Comparison of ENCODE assay signal across 26 cellular contexts in genomic region chr12:121602766-121603165, GRCh38. TPM values are rescaled to one million over a fixed set of nuclear protein-coding genes. Genes with fewer than 3 reads are reported as not detected.
A peak's percentile ranks its signal among the peaks of the same experiment; 100 is the strongest.
DNase-seq lines count a peak whose midpoint lies in the region; ATAC-seq, FAIRE-seq and TF ChIP-seq lines count a peak whose summit lies in the region.
"Had no signal": no experiment of that assay in that cellular context is flagged by ENCODE, and none has a peak within 500 bp of the region (broad histone marks: within the 10 kb centered on the region; RNA-seq: fewer than 3 reads in every experiment).

No MANE protein-coding gene starts in this region.

- no peak overlapping the region for H3K27ac Mint-ChIP-seq in T-helper 17 cell
- H3K27ac Mint-ChIP-seq: CD4-positive, CD25-positive, alpha-beta regulatory T cell had no signal

- no peaks in the 10 kb centered on the region for H3K79me2 ChIP-seq in PC-3 (ENCODE audit: low read length)

- no peaks in the 10 kb centered on the region for H3K27me3 Mint-ChIP-seq in T-helper 17 cell
- H3K27me3 Mint-ChIP-seq: CD4-positive, alpha-beta memory T cell; CD4-positive, CD25-positive, alpha-beta regulatory T cell; CD8-positive, alpha-beta memory T cell had no signal

- no TSS peak for BruUV-seq in PC-3 (replicated peaks; lab: Mats Ljungman, UMichigan)

- CTCF ChIA-PET in PC-3 (lab: Charles Lee), result no interaction called here

- H3K27ac ChIP-seq in BLaER1 treated with 17β-estradiol and CSF1 and Interleukin-3, amounts not matched to agents 10 nM and 100 nM, result no peak overlapping the region
- H3K27ac ChIP-seq in PC-3 (ENCODE audit: low read length), result no peak overlapping the region
- peak overlapping the region; percentile 89 to 96 for H3K27ac ChIP-seq in small intestine (ENCODE audit: low read depth in 1 of 2, low read length in 1 of 2)

- FAIRE-seq in small intestine (lab: Jason Lieb, UNC), result peak; percentile 33
- FAIRE-seq: A204.1, GM12878, GM12892, GM18507 had no signal

- no peaks in the 10 kb centered on the region for H4K20me1 ChIP-seq in BLaER1 treated with 17β-estradiol and CSF1 and Interleukin-3, amounts not matched to agents 10 nM and 100 nM
- no peaks in the 10 kb centered on the region for H4K20me1 ChIP-seq in PC-3 (ENCODE audit: low read length)

- POLR2A ChIA-PET in PC-3 (lab: Charles Lee; ENCODE audit: unreplicated experiment), result no interaction called here

- H3K4me1 ChIP-seq in BLaER1 treated with 17β-estradiol and CSF1 and Interleukin-3, amounts not matched to agents 10 nM and 100 nM, result peaks cover 0 to 17% (median 11%) of the 10 kb centered on the region in 10 experiments; a peak in 14 of 20 replicates
- H3K4me1 ChIP-seq in PC-3 (ENCODE audit: insufficient read depth, low read length) (no peaks in the 10 kb centered on the region), small intestine (ENCODE audit: control insufficient read depth in 2 of 2, insufficient read depth in 1 of 2, low read depth in 1 of 2, low read length in 1 of 2) (no peaks in the 10 kb centered on the region)
- H3K4me1 ChIP-seq: BE2C had no signal

- no peak for TF ChIP-seq CTCF in PC-3 (conservative IDR thresholded peaks at IDR 0.05; ENCODE audit: low read depth, low read length)

- H3K27me3 ChIP-seq in BLaER1 treated with 17β-estradiol and CSF1 and Interleukin-3, amounts not matched to agents 10 nM and 100 nM, result no peaks in the 10 kb centered on the region
- no peaks in the 10 kb centered on the region for H3K27me3 ChIP-seq in PC-3 (ENCODE audit: low read length)
- no peaks in the 10 kb centered on the region for H3K27me3 ChIP-seq in small intestine (ENCODE audit: control insufficient read depth in 2 of 2, insufficient read depth in 2 of 2, low read length in 2 of 2)
- H3K27me3 ChIP-seq: BE2C had no signal

- H3K4me3 Mint-ChIP-seq in T-helper 17 cell, result no peak overlapping the region
- H3K4me3 Mint-ChIP-seq: CD14-positive monocyte; CD4-positive, alpha-beta memory T cell; CD4-positive, CD25-positive, alpha-beta regulatory T cell; CD8-positive, alpha-beta memory T cell had no signal

- H3F3A ChIP-seq in PC-3 (ENCODE audit: low read length, unreplicated experiment), result no peaks in the 10 kb centered on the region

- 16 to 67% (median 25%) methylated on average over 6 of the region's 6 CpGs for WGBS in small intestine, 3 donors

- DNase-seq in PC-3 (no peak), small intestine (peak; percentile 90), NOMO-1 treated with dmso at 0.1 percent for 144 hours (lab: John Stamatoyannopoulos, UW; ENCODE audit: unreplicated experiment) (no peak), T-helper 17 cell (no peak)
- DNase-seq: 8988T; ACHN; BE2C; C1 segment of cervical spinal cord; CD4-positive, alpha-beta memory T cell; CD4-positive, CD25-positive, alpha-beta regulatory T cell; CD8-positive, alpha-beta memory T cell; COR-L47; DMS 273 treated with DMSO at 0.1 percent for 48 hours; DMS153; DMS53; DMS79; DND-41; EL; GDM1 had no signal

- intact Hi-C loops in PC-3 (cut with micrococcal nuclease), result no loop called here

- H3K9me2 ChIP-seq in PC-3 (replicated peaks; ENCODE audit: low read length), result no peaks in the 10 kb centered on the region

- H3K4me1 Mint-ChIP-seq in T-helper 17 cell, result peaks cover 10% of the 10 kb centered on the region
- H3K4me1 Mint-ChIP-seq: CD14-positive monocyte; CD8-positive, alpha-beta memory T cell had no signal

- no peaks in the 10 kb centered on the region for H3K36me3 ChIP-seq in BLaER1 treated with 17β-estradiol and CSF1 and Interleukin-3, amounts not matched to agents 10 nM and 100 nM
- H3K36me3 ChIP-seq in PC-3 (ENCODE audit: low read depth, low read length), result no peaks in the 10 kb centered on the region
- H3K36me3 ChIP-seq in small intestine (ENCODE audit: control insufficient read depth in 2 of 2, insufficient read depth in 2 of 2, low read length in 2 of 2), result no peaks in the 10 kb centered on the region
- H3K36me3 ChIP-seq: BE2C had no signal

- no peaks in the 10 kb centered on the region for H3K9me3 ChIP-seq in BLaER1 treated with 17β-estradiol and CSF1 and Interleukin-3, amounts not matched to agents 10 nM and 100 nM (replicated peaks in 1 of 11)
- H3K9me3 ChIP-seq in PC-3 (ENCODE audit: low read length) (no peaks in the 10 kb centered on the region), small intestine (ENCODE audit: control insufficient read depth, low read depth) (no peaks in the 10 kb centered on the region), T-helper 17 cell (ENCODE audit: control insufficient read depth, low read length, poor library complexity, severe bottlenecking) (no peaks in the 10 kb centered on the region)
- H3K9me3 ChIP-seq: BE2C had no signal

- TF ChIP-seq POLR2A in GM18505 (IDR thresholded peaks at IDR 0.05; ENCODE audit: borderline replicate concordance, extremely low read depth, insufficient read depth, insufficient read length), result no peak

- H2AFZ ChIP-seq in PC-3 (ENCODE audit: low read length), result no peak overlapping the region

- peak overlapping the region in 6 of 11 experiments; percentile 4 to 25 (median 18); a peak in 6 of 22 replicates for H3K4me2 ChIP-seq in BLaER1 treated with 17β-estradiol and CSF1 and Interleukin-3, amounts not matched to agents 10 nM and 100 nM
- no peak overlapping the region for H3K4me2 ChIP-seq in PC-3 (ENCODE audit: low read length)

- no peak overlapping the region for H3K9ac ChIP-seq in BLaER1 treated with 17β-estradiol and CSF1 and Interleukin-3, amounts not matched to agents 10 nM and 100 nM
- H3K9ac ChIP-seq in PC-3 (ENCODE audit: low read length), result no peak overlapping the region

- ATAC-seq in PC-3 (peak; percentile 43; the same call in 1 of the 2 replicates), GM18505 (IDR thresholded peaks at IDR 0.05; ENCODE audit: unreplicated experiment) (no peak), T-helper 17 cell (no peak)
- ATAC-seq: GM12878 had no signal

- H3K4me3 ChIP-seq in BLaER1 treated with 17β-estradiol and CSF1 and Interleukin-3, amounts not matched to agents 10 nM and 100 nM, result no peak overlapping the region
- H3K4me3 ChIP-seq in PC-3 (ENCODE audit: low read length) (no peak overlapping the region), small intestine (ENCODE audit: low read depth in 1 of 2, low read length in 2 of 2) (no peak overlapping the region)
- H3K4me3 ChIP-seq: GM12878 had no signal

- no peaks in the 10 kb centered on the region for H3K36me3 Mint-ChIP-seq in T-helper 17 cell (ENCODE audit: low read depth)
- H3K36me3 Mint-ChIP-seq: CD14-positive monocyte; CD4-positive, alpha-beta memory T cell; CD4-positive, CD25-positive, alpha-beta regulatory T cell; CD8-positive, alpha-beta memory T cell had no signal

RNA-seq across cellular contexts. Expression of gene KDM2B, which starts 21.9 kb away (rescaled TPM):
- total RNA-seq in PC-3 (2014; rRNA removed), result 52.5 and 72.3 TPM in 2 replicates
- polyA plus RNA-seq in small intestine, result 10 to 100 TPM in 1 of 3 donors, 1 to 10 TPM in 2; 7.6 to 14.7 (median 8.9) TPM
- 10 to 100 TPM; 87.6 to 94.0 TPM for total RNA-seq in T-helper 17 cell

RNA-seq across cellular contexts. Expression of gene ORAI1, which starts 23.6 kb away (rescaled TPM):
- total RNA-seq in PC-3 (2014; rRNA removed) (31.4 and 35.0 TPM in 2 replicates), T-helper 17 cell (10 to 100 TPM; 51.3 to 52.0 TPM)
- 10 to 100 TPM; 16.1 to 51.4 (median 30.8) TPM for polyA plus RNA-seq in small intestine

Comparison
In these comparisons a context has a peak if more than half of its experiments do, and no peak if none do; other contexts are left out.
1. H3K27ac ChIP-seq: peak in small intestine (2 of 2); none in BLaER1 treated with 17β-estradiol and CSF1 and Interleukin-3, amounts not matched to agents 10 nM and 100 nM (0 of 11) and PC-3 (single experiment).